1 cellular context compared by ENCODE assay signal in genomic region chr12:948238-948637, GRCh38.
TF ChIP-seq lines count a peak whose summit lies in the region.

No MANE protein-coding gene starts in this region.

TF ChIP-seq in HepG2, 621 proteins besides CTCF, POLR2A, EP300 and RAD21 (continued from another document):
- TF ChIP-seq HMGXB4 (CRISPR knock-in tag; IDR thresholded peaks at IDR 0.05; ENCODE audit: borderline replicate concordance in 1 of 2, low read depth in 1 of 2) (no peak), HOXA5 (CRISPR knock-in tag; IDR thresholded peaks at IDR 0.05) (no peak), PHF5A (CRISPR knock-in tag; IDR thresholded peaks at IDR 0.05; ENCODE audit: low read depth, unreplicated experiment) (no peak), ZSCAN25 (CRISPR knock-in tag; IDR thresholded peaks at IDR 0.05) (no peak), ZNF460 (CRISPR knock-in tag; IDR thresholded peaks at IDR 0.05; ENCODE audit: borderline replicate concordance) (peak; percentile 70; the same call in 1 of the 2 replicates), SP5 (CRISPR knock-in tag; IDR thresholded peaks at IDR 0.05; ENCODE audit: borderline replicate concordance, low read depth) (no peak), RARA (CRISPR knock-in tag; IDR thresholded peaks at IDR 0.05) (no peak), CHCHD3 (CRISPR knock-in tag; IDR thresholded peaks at IDR 0.05) (no peak), SOX5 (CRISPR knock-in tag; IDR thresholded peaks at IDR 0.05; ENCODE audit: borderline replicate concordance) (no peak), ZNF121 (CRISPR knock-in tag; IDR thresholded peaks at IDR 0.05) (peak; percentile 45; the same call in 1 of the 2 replicates), ZSCAN22 (CRISPR knock-in tag; IDR thresholded peaks at IDR 0.05) (no peak), RBM22 (optimal IDR thresholded peaks at IDR 0.05; ENCODE audit: low read length) (no peak), PHF8 (CRISPR knock-in tag; IDR thresholded peaks at IDR 0.05) (no peak), CEBPB (IDR thresholded peaks at IDR 0.05; ENCODE audit: borderline replicate concordance, low read depth, low read length) (peak; percentile 46), BORCS8-MEF2B (CRISPR knock-in tag; IDR thresholded peaks at IDR 0.05) (no peak), ZFX (CRISPR knock-in tag; IDR thresholded peaks at IDR 0.05; ENCODE audit: low read depth) (no peak), RBFOX2 (IDR thresholded peaks at IDR 0.05; ENCODE audit: low read depth, low read length) (0 out of 2 replicates have a peak, but pooled peaks have one; percentile 21), JUN (CRISPR knock-in tag; IDR thresholded peaks at IDR 0.05) (no peak), KLF12 (CRISPR knock-in tag; IDR thresholded peaks at IDR 0.05; ENCODE audit: borderline replicate concordance) (no peak), TFAP4 (IDR thresholded peaks at IDR 0.05; ENCODE audit: borderline replicate concordance, low read depth) (no peak), MLXIP (CRISPR knock-in tag; IDR thresholded peaks at IDR 0.05; ENCODE audit: borderline replicate concordance) (no peak), SNAPC5 (CRISPR knock-in tag; IDR thresholded peaks at IDR 0.05; ENCODE audit: borderline replicate concordance) (no peak), TRIM24 (CRISPR knock-in tag; IDR thresholded peaks at IDR 0.05) (no peak), RBAK (CRISPR knock-in tag; IDR thresholded peaks at IDR 0.05) (no peak), ZNF234 (CRISPR knock-in tag; conservative IDR thresholded peaks at IDR 0.05) (no peak), ZBTB43 (CRISPR knock-in tag; conservative IDR thresholded peaks at IDR 0.05) (no peak), ZBTB3 (CRISPR knock-in tag; IDR thresholded peaks at IDR 0.05; ENCODE audit: borderline replicate concordance, low read depth) (no peak), CSRNP2 (CRISPR knock-in tag; conservative IDR thresholded peaks at IDR 0.05; ENCODE audit: low read depth) (no peak), FOXK2 (IDR thresholded peaks at IDR 0.05) (no peak), ZNF543 (CRISPR knock-in tag; IDR thresholded peaks at IDR 0.05) (no peak), ZNF619 (CRISPR knock-in tag; IDR thresholded peaks at IDR 0.05) (no peak), ZNF781 (CRISPR knock-in tag; IDR thresholded peaks at IDR 0.05; ENCODE audit: borderline replicate concordance, not compliant biosample characterization) (no peak)
TF ChIP-seq in HepG2: peak in this region for 4.
